Comparison of ENCODE assay signal across 24 cellular contexts in genomic region chr4:153638011-153638410, GRCh38. TPM values are rescaled to one million over a fixed set of nuclear protein-coding genes. Genes with fewer than 3 reads are reported as not detected.
"Had no signal": no experiment of that assay in that cellular context is flagged by ENCODE, and none has a peak within 500 bp of the region (broad histone marks: within the 10 kb centered on the region; RNA-seq: fewer than 3 reads in every experiment).

No MANE protein-coding gene starts in this region.

- H3K4me3 Mint-ChIP-seq: dendritic cell treated with granulocyte-macrophage colony-stimulating factor and Interleukin-4, amounts not matched to agents 40 ng/mL and 50 ng/mL, for 4 days; effector memory CD8-positive, alpha-beta T cell; memory B cell; mesothelial cell of epicardium; natural killer cell treated with Interleukin-12 subunit alpha and Interleukin-12 subunit beta and Interleukin-15 and Interleukin-18, amount 100 ng/mL, for 72 hours had no signal

- H3K9me3 Mint-ChIP-seq: dendritic cell treated with granulocyte-macrophage colony-stimulating factor and Interleukin-4, amounts not matched to agents 40 ng/mL and 50 ng/mL, for 4 days; effector memory CD8-positive, alpha-beta T cell; mesothelial cell of epicardium; natural killer cell treated with Interleukin-12 subunit alpha and Interleukin-12 subunit beta and Interleukin-15 and Interleukin-18, amount 100 ng/mL, for 72 hours had no signal

- H3K4me1 Mint-ChIP-seq: mesothelial cell of epicardium had no signal

- H3K4me1 ChIP-seq: esophagus muscularis mucosa, gastroesophageal sphincter, psoas muscle, stomach had no signal

- H3K27ac Mint-ChIP-seq: dendritic cell treated with granulocyte-macrophage colony-stimulating factor and Interleukin-4, amounts not matched to agents 40 ng/mL and 50 ng/mL, for 4 days; effector memory CD8-positive, alpha-beta T cell; mesothelial cell of epicardium had no signal

- H3K27ac ChIP-seq: epithelial cell of prostate, esophagus muscularis mucosa, gastroesophageal sphincter, left lung, lower lobe of right lung, psoas muscle, spleen, stomach, thoracic aorta had no signal

- H3K27me3 ChIP-seq: esophagus muscularis mucosa, gastroesophageal sphincter, left lung, spleen, stomach had no signal

- DNase-seq: effector memory CD8-positive, alpha-beta T cell; foreskin fibroblast; glutamatergic neuron; left lung; lower lobe of right lung; psoas muscle; retina; spleen; stimulated activated CD4-positive, alpha-beta T cell treated with anti-CD3 and anti-CD28 coated beads, Interleukin-15, amount 100 ng/mL, for 24 hours; stimulated activated CD4-positive, alpha-beta T cell treated with anti-CD3 and anti-CD28 coated beads, Interleukin-1b, Interleukin-23, amount 100 ng/mL, for 48 hours; stimulated activated CD4-positive, alpha-beta T cell treated with anti-CD3 and anti-CD28 coated beads, Interleukin-4, amount 100 ng/mL, for 24 hours; stomach; substantia nigra; trophoblast cell had no signal

- ATAC-seq: effector memory CD8-positive, alpha-beta T cell; gastroesophageal sphincter; left lung; lower lobe of right lung; natural killer cell treated with Interleukin-12 subunit alpha and Interleukin-12 subunit beta and Interleukin-15 and Interleukin-18, amount 100 ng/mL, for 72 hours; psoas muscle; sciatic nerve had no signal

- H3K27me3 Mint-ChIP-seq: dendritic cell treated with granulocyte-macrophage colony-stimulating factor and Interleukin-4, amounts not matched to agents 40 ng/mL and 50 ng/mL, for 4 days; effector memory CD8-positive, alpha-beta T cell; memory B cell; natural killer cell treated with Interleukin-12 subunit alpha and Interleukin-12 subunit beta and Interleukin-15 and Interleukin-18, amount 100 ng/mL, for 72 hours had no signal

- H3K4me3 ChIP-seq: esophagus muscularis mucosa, gastroesophageal sphincter, left lung, lower lobe of right lung, psoas muscle, spleen, stomach, thoracic aorta had no signal

- H3K9me3 ChIP-seq: esophagus muscularis mucosa, gastroesophageal sphincter, left lung, lower lobe of right lung, psoas muscle, spleen, stomach, thoracic aorta had no signal

RNA-seq across cellular contexts. Expression of gene TLR2, which starts 46.1 kb away (rescaled TPM):
- total RNA-seq: myocyte had no signal
